In the genomic region with DNA sequence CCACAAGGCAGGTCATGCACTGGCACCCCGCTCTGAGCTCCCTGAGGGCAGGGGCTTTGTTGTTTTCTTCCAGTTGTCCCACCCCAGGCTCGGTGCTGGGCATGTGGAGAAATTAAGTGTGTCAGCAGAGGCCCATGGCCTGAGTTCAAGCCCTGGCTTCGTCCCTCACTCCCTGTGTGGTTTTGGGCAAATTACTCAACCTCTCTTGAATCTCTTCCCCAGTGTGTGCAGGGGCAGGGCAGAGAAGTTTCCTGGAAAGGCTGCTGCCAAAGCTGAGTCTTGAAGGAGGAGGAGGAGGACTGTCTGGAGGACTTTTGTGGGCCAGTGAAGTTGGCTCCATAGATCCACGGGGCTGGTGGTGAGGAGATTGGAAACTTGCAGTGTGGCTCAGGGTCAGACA, we compare ENCODE assay signal across 2 cellular contexts.
TF ChIP-seq lines count a peak whose summit lies in the region.

No MANE protein-coding gene starts in this region.

TF ChIP-seq in IMR-90, 13 proteins besides CTCF, POLR2A, EP300 and RAD21 (continued from another document):
- TF ChIP-seq, protein P1, sequence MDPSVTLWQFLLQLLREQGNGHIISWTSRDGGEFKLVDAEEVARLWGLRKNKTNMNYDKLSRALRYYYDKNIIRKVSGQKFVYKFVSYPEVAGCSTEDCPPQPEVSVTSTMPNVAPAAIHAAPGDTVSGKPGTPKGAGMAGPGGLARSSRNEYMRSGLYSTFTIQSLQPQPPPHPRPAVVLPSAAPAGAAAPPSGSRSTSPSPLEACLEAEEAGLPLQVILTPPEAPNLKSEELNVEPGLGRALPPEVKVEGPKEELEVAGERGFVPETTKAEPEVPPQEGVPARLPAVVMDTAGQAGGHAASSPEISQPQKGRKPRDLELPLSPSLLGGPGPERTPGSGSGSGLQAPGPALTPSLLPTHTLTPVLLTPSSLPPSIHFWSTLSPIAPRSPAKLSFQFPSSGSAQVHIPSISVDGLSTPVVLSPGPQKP (IDR thresholded peaks at IDR 0.05; ENCODE audit: borderline replicate concordance, low read depth, low read length): no peak
- TF ChIP-seq FOS (IDR thresholded peaks at IDR 0.05; ENCODE audit: low read depth, low read length) (no peak), MAFK (IDR thresholded peaks at IDR 0.05; ENCODE audit: low read depth, low read length) (no peak), SMC3 (IDR thresholded peaks at IDR 0.05; ENCODE audit: low read depth, low read length) (no peak)

TF ChIP-seq in neural cell, 6 proteins besides CTCF, POLR2A, EP300 and RAD21:
- TF ChIP-seq, protein P2, sequence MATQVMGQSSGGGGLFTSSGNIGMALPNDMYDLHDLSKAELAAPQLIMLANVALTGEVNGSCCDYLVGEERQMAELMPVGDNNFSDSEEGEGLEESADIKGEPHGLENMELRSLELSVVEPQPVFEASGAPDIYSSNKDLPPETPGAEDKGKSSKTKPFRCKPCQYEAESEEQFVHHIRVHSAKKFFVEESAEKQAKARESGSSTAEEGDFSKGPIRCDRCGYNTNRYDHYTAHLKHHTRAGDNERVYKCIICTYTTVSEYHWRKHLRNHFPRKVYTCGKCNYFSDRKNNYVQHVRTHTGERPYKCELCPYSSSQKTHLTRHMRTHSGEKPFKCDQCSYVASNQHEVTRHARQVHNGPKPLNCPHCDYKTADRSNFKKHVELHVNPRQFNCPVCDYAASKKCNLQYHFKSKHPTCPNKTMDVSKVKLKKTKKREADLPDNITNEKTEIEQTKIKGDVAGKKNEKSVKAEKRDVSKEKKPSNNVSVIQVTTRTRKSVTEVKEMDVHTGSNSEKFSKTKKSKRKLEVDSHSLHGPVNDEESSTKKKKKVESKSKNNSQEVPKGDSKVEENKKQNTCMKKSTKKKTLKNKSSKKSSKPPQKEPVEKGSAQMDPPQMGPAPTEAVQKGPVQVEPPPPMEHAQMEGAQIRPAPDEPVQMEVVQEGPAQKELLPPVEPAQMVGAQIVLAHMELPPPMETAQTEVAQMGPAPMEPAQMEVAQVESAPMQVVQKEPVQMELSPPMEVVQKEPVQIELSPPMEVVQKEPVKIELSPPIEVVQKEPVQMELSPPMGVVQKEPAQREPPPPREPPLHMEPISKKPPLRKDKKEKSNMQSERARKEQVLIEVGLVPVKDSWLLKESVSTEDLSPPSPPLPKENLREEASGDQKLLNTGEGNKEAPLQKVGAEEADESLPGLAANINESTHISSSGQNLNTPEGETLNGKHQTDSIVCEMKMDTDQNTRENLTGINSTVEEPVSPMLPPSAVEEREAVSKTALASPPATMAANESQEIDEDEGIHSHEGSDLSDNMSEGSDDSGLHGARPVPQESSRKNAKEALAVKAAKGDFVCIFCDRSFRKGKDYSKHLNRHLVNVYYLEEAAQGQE (IDR thresholded peaks at IDR 0.05; ENCODE audit: borderline replicate concordance): no peak
- TF ChIP-seq POLR2AphosphoS5 (IDR thresholded peaks at IDR 0.05): no peak
- no peak for TF ChIP-seq EZH2 (IDR thresholded peaks at IDR 0.05; ENCODE audit: borderline replicate concordance, insufficient read depth, low read length, poor library complexity, severe bottlenecking)
